In genomic region chr6:14147891-14148290, GRCh38 we compare ENCODE assay signal across 18 cellular contexts. TPM values are rescaled to one million over a fixed set of nuclear protein-coding genes. Genes with fewer than 3 reads are reported as not detected.
DNase-seq lines count a peak whose midpoint lies in the region; ATAC-seq and TF ChIP-seq lines count a peak whose summit lies in the region.
"Had no signal": no experiment of that assay in that cellular context is flagged by ENCODE, and none has a peak within 500 bp of the region (broad histone marks: within the 10 kb centered on the region; RNA-seq: fewer than 3 reads in every experiment).

No MANE protein-coding gene starts in this region.

- no peaks in the 10 kb centered on the region for H3K36me3 ChIP-seq in IMR-90 (ENCODE audit: control insufficient read depth, insufficient read depth, low read length)
- peaks cover 32% of the 10 kb centered on the region for H3K36me3 ChIP-seq in OCI-LY3 (replicated peaks; ENCODE audit: low read depth, low read length)
- H3K36me3 ChIP-seq in mesenchymal stem cell (ENCODE audit: control insufficient read depth in 1 of 2, insufficient read depth in 2 of 2, low read depth in 1 of 2, low read length in 2 of 2): no peaks in the 10 kb centered on the region
- H3K36me3 ChIP-seq: MG63 had no signal

- H2AK9ac ChIP-seq in IMR-90 (replicated peaks; ENCODE audit: low read depth, low read length, poor library complexity): no peak overlapping the region

- dilution Hi-C loops in IMR-90 (cut with HindIII; ENCODE audit: low sequenced_read_pairs, unreplicated experiment): no loop called here

- peaks cover 34% of the 10 kb centered on the region for H3K79me2 ChIP-seq in OCI-LY3 (ENCODE audit: low read length)

- no peak overlapping the region for H3K14ac ChIP-seq in IMR-90 (replicated peaks; ENCODE audit: low read depth, low read length)
- no peak overlapping the region for H3K14ac ChIP-seq in mesenchymal stem cell (ENCODE audit: low read length in 2 of 2)

- H3K79me1 ChIP-seq in IMR-90 (ENCODE audit: low read depth in 1 of 2, low read length in 2 of 2): no peaks in the 10 kb centered on the region
- no peaks in the 10 kb centered on the region for H3K79me1 ChIP-seq in mesenchymal stem cell (replicated peaks; ENCODE audit: low read length, poor library complexity, severe bottlenecking)

- H2BK15ac ChIP-seq in IMR-90 (ENCODE audit: low read depth, low read length) (no peak overlapping the region), mesenchymal stem cell (ENCODE audit: low read depth, poor library complexity, severe bottlenecking) (no peak overlapping the region)

- H3K4me2 ChIP-seq in IMR-90 (ENCODE audit: low read depth, low read length) (no peak overlapping the region), OCI-LY3 (ENCODE audit: low read length) (peak overlapping the region; percentile 83), mesenchymal stem cell (ENCODE audit: low read length, poor library complexity, severe bottlenecking) (no peak overlapping the region)
- H3K4me2 ChIP-seq: KMS-11 had no signal

- no peak overlapping the region for H2BK20ac ChIP-seq in IMR-90 (ENCODE audit: low read depth, low read length)

- TF ChIP-seq CTCF in IMR-90 (conservative IDR thresholded peaks at IDR 0.05; ENCODE audit: low read depth, low read length) (no peak), OCI-LY3 (IDR thresholded peaks at IDR 0.05; ENCODE audit: low read depth, low read length) (no peak), fibroblast of pulmonary artery (IDR thresholded peaks at IDR 0.05; ENCODE audit: low read length, missing control alignments) (no peak)

- H2BK5ac ChIP-seq in IMR-90 (ENCODE audit: low read depth, low read length, poor library complexity, severe bottlenecking) (no peak overlapping the region), mesenchymal stem cell (ENCODE audit: low read depth, low read length, poor library complexity, severe bottlenecking) (no peak overlapping the region)

- ATAC-seq in IMR-90 (ENCODE audit: low read depth) (no peak), sciatic nerve (peak; percentile 42), HG03460 (IDR thresholded peaks at IDR 0.05; ENCODE audit: unreplicated experiment) (no peak), GM19328 (IDR thresholded peaks at IDR 0.05; ENCODE audit: unreplicated experiment) (no peak)
- ATAC-seq: Panc1, Right ventricle myocardium inferior had no signal

- H4K20me1 ChIP-seq in IMR-90 (ENCODE audit: insufficient read depth, low read length): no peaks in the 10 kb centered on the region
- H4K20me1 ChIP-seq in OCI-LY3 (ENCODE audit: insufficient read depth, low read length): peaks cover 13% of the 10 kb centered on the region; the same call in 1 of the 2 replicates

- H2AFZ ChIP-seq in IMR-90 (replicated peaks; ENCODE audit: low read length, poor library complexity) (no peak overlapping the region), OCI-LY3 (ENCODE audit: low read depth, low read length) (no peak overlapping the region), mesenchymal stem cell (ENCODE audit: low read depth, low read length) (no peak overlapping the region)

- no peaks in the 10 kb centered on the region for H3K9me3 ChIP-seq in IMR-90 (ENCODE audit: control insufficient read depth, insufficient read depth, low read length)
- no peaks in the 10 kb centered on the region for H3K9me3 ChIP-seq in OCI-LY3 (ENCODE audit: insufficient read depth, low read length)
- no peaks in the 10 kb centered on the region for H3K9me3 ChIP-seq in mesenchymal stem cell (ENCODE audit: control insufficient read depth, low read length)
- H3K9me3 ChIP-seq: Caco-2, MG63 had no signal

- DNase-seq in IMR-90: no peak
- DNase-seq in fibroblast of pulmonary artery (ENCODE audit: low read depth): peak; percentile 4
- no peak for DNase-seq in sciatic nerve (ENCODE audit: low spot score)
- DNase-seq in mesenchymal stem cell: no peak
- no peak for DNase-seq in EL
- DNase-seq: Caco-2, GOT3, MG63, NCI-H1417, NCI-H2081 treated with DMSO at 0.1 percent for 48 hours, NCI-H526 treated with DMSO at 0.1 percent for 48 hours had no signal

- H3K4me1 ChIP-seq in IMR-90 (ENCODE audit: control insufficient read depth, insufficient read depth, low read length) (no peaks in the 10 kb centered on the region), OCI-LY3 (ENCODE audit: low read length) (peaks cover 57% of the 10 kb centered on the region), mesenchymal stem cell (ENCODE audit: control insufficient read depth, insufficient read depth, low read depth, low read length) (no peaks in the 10 kb centered on the region)
- H3K4me1 ChIP-seq: Caco-2 had no signal

- intact Hi-C loops in IMR-90 (cut with micrococcal nuclease): no loop called here
- intact Hi-C loops in sciatic nerve (cut with DNase I): no loop called here

- H3K9me1 ChIP-seq in IMR-90 (ENCODE audit: insufficient read depth, low read length): no peaks in the 10 kb centered on the region

- no peak overlapping the region for H2BK12ac ChIP-seq in mesenchymal stem cell (ENCODE audit: low read length in 2 of 2)

- H3K4me3 ChIP-seq in IMR-90 (ENCODE audit: insufficient read depth, low read depth, low read length): no peak overlapping the region
- H3K4me3 ChIP-seq in OCI-LY3 (ENCODE audit: low read length): no peak overlapping the region
- H3K4me3 ChIP-seq in fibroblast of pulmonary artery (replicated peaks; ENCODE audit: low read depth, low read length): no peak overlapping the region
- H3K4me3 ChIP-seq in mesenchymal stem cell (ENCODE audit: insufficient read depth in 1 of 2, low read depth in 1 of 2, low read length in 2 of 2): no peak overlapping the region
- H3K4me3 ChIP-seq: MG63, SK-N-MC had no signal

- H4K91ac ChIP-seq in IMR-90 (ENCODE audit: insufficient read depth, low read depth, low read length) (no peak overlapping the region), mesenchymal stem cell (ENCODE audit: low read length) (no peak overlapping the region)

- H3K18ac ChIP-seq in IMR-90 (ENCODE audit: low read depth, low read length) (no peak overlapping the region), mesenchymal stem cell (ENCODE audit: low read depth in 1 of 2, low read length in 2 of 2) (no peak overlapping the region)

- BruUV-seq in IMR-90 (replicated peaks; lab: Mats Ljungman, UMichigan): no TSS peak

- TF ChIP-seq RAD21 in IMR-90 (IDR thresholded peaks at IDR 0.05; ENCODE audit: low read length): no peak

- no peak overlapping the region for H4K5ac ChIP-seq in IMR-90 (ENCODE audit: low read depth, low read length)

- no peak overlapping the region for H2AK5ac ChIP-seq in IMR-90 (ENCODE audit: low read depth, low read length)
- no peak overlapping the region for H2AK5ac ChIP-seq in mesenchymal stem cell (ENCODE audit: low read length, severe bottlenecking)

- H4K8ac ChIP-seq in IMR-90 (ENCODE audit: low read depth in 2 of 2, low read length in 2 of 2): no peak overlapping the region
- H4K8ac ChIP-seq in mesenchymal stem cell (ENCODE audit: low read length): no peak overlapping the region

- H3K56ac ChIP-seq in IMR-90 (ENCODE audit: extremely low read depth, insufficient read depth, low read length): no peak overlapping the region

- no peak overlapping the region for H3K27ac ChIP-seq in IMR-90 (ENCODE audit: insufficient read depth, low read length)
- peak overlapping the region; percentile 93 for H3K27ac ChIP-seq in OCI-LY3 (ENCODE audit: low read length)
- H3K27ac ChIP-seq in mesenchymal stem cell (ENCODE audit: low read length, poor library complexity, severe bottlenecking): no peak overlapping the region
- H3K27ac ChIP-seq: KMS-11, SK-N-MC had no signal

- no peak for TF ChIP-seq POLR2A in IMR-90 (IDR thresholded peaks at IDR 0.05; ENCODE audit: low read depth, low read length)

- POLR2A ChIA-PET in IMR-90 (lab: Charles Lee; ENCODE audit: unreplicated experiment): no interaction called here

- no peak overlapping the region for H3K4ac ChIP-seq in IMR-90 (ENCODE audit: low read depth, low read length)
- H3K4ac ChIP-seq in mesenchymal stem cell (ENCODE audit: low read depth in 1 of 2, low read length in 2 of 2): no peak overlapping the region

- in situ Hi-C loops in IMR-90 (cut with MboI; ENCODE audit: low sequenced_read_pairs): no loop called here

- no CpG with 5 or more reads among the region's 7 CpGs for WGBS in IMR-90 (ENCODE audit: extremely low coverage in 2 of 2, insufficient read length in 1 of 2), 2 experiments
- WGBS in mesenchymal stem cell: 92% methylated on average over 7 of the region's 7 CpGs

- CTCF ChIA-PET in IMR-90 (lab: Yijun Ruan, JAX): interaction anchor here (0.9 kb wide), 1 partner anchor 9 kb away, joined by 3 read pairs; no protein-coding TSS in a partner anchor

- H3K9ac ChIP-seq in IMR-90 (ENCODE audit: low read depth, low read length) (no peak overlapping the region), OCI-LY3 (ENCODE audit: low read length) (peak overlapping the region; percentile 64; the same call in 1 of the 2 replicates), mesenchymal stem cell (ENCODE audit: low read length) (no peak overlapping the region)
- H3K9ac ChIP-seq: KMS-11 had no signal

- H3K23ac ChIP-seq in IMR-90 (ENCODE audit: low read depth, low read length): no peak overlapping the region
- H3K23ac ChIP-seq in mesenchymal stem cell (ENCODE audit: low read length in 2 of 2): no peak overlapping the region

- H2BK120ac ChIP-seq in IMR-90 (ENCODE audit: low read depth, low read length): no peak overlapping the region
- H2BK120ac ChIP-seq in mesenchymal stem cell (ENCODE audit: low read depth, low read length): no peak overlapping the region

- H3K27me3 ChIP-seq in IMR-90 (ENCODE audit: control insufficient read depth, insufficient read depth, low read length): peaks cover 48% of the 10 kb centered on the region
- no peaks in the 10 kb centered on the region for H3K27me3 ChIP-seq in OCI-LY3 (ENCODE audit: low read depth, low read length)
- H3K27me3 ChIP-seq in mesenchymal stem cell (ENCODE audit: control insufficient read depth in 1 of 2, insufficient read depth in 1 of 2, low read length in 2 of 2): peaks cover 24 to 42% of the 10 kb centered on the region in 2 experiments

TF ChIP-seq in IMR-90, 13 proteins besides CTCF, POLR2A, EP300 and RAD21:
- TF ChIP-seq CHD1 (IDR thresholded peaks at IDR 0.05; ENCODE audit: low read depth, low read length): no peak
- no peak for TF ChIP-seq FOS (IDR thresholded peaks at IDR 0.05; ENCODE audit: low read depth, low read length)
- TF ChIP-seq BHLHE40 (IDR thresholded peaks at IDR 0.05; ENCODE audit: low read depth, low read length): no peak
- 0 out of 2 replicates have a peak, but pooled peaks have one; percentile 15 for TF ChIP-seq CEBPB (IDR thresholded peaks at IDR 0.05; ENCODE audit: low read depth, low read length)
TF ChIP-seq in IMR-90: peak in this region for 1.

RNA-seq across cellular contexts. Expression of gene CD83, which starts 30.3 kb away (rescaled TPM):
- total RNA-seq in IMR-90 (2012; rRNA removed) (2.5 and 3.1 TPM in 2 replicates), sciatic nerve (22.3 TPM)
- 2.0 TPM in 2 replicates for polyA plus RNA-seq in IMR-90 (2012; rRNA removed)
- 0.92 and 1.3 TPM in 2 replicates for polyA plus RNA-seq in IMR-90 (2012; cell fraction: cytosol; rRNA removed)
- polyA plus RNA-seq in IMR-90 (2012; cell fraction: nucleus; rRNA removed; ENCODE audit: low replicate concordance): 0.29 and 1.8 TPM in 2 replicates
- 1.4 TPM for polyA plus RNA-seq in mesenchymal stem cell (2013, experiment 1 of 2)
- 1.2 TPM for polyA plus RNA-seq in mesenchymal stem cell (2013, experiment 2 of 2)
